ENCODE assay signal across 1 cellular context in the genomic region with DNA sequence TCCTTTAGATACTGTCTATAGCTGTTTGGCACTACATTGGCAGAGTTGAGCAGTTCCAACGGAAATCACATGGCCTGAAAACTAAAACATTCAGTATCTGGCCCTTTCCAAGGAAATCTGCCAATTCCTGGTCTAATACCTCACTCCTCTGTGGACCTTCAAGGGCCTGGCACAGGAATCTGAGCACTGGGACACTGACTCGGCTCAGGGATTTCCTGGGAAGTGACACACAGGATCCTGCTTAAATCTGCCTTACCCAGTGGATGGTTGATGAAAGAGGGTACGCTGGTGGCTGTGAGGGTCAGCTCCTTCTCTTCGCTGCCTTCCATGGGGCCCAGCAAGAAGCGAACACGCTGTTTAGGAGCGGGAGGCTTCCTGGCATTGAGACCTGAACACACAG.
TF ChIP-seq lines count a peak whose summit lies in the region.

No MANE protein-coding gene starts in this region.

TF ChIP-seq in GM12878, 131 proteins besides CTCF, POLR2A, EP300 and RAD21:
- TF ChIP-seq MEF2A (IDR thresholded peaks at IDR 0.05; ENCODE audit: insufficient read depth, low read depth, low read length) (no peak), CHD1 (IDR thresholded peaks at IDR 0.05; ENCODE audit: low read depth, low read length) (no peak), RFX5 (IDR thresholded peaks at IDR 0.05; ENCODE audit: low read depth, low read length) (no peak), SMAD1 (IDR thresholded peaks at IDR 0.05; ENCODE audit: low read depth, partially characterized antibody) (no peak), CREB1 (IDR thresholded peaks at IDR 0.05; ENCODE audit: low read depth) (no peak), CBX5 (IDR thresholded peaks at IDR 0.05; ENCODE audit: low read depth) (no peak), ZNF24 (IDR thresholded peaks at IDR 0.05) (no peak), EZH2 (IDR thresholded peaks at IDR 0.05; ENCODE audit: borderline replicate concordance, control insufficient read depth, low read depth, low read length) (no peak), MYB (IDR thresholded peaks at IDR 0.05; ENCODE audit: borderline replicate concordance, low read depth, low read length) (no peak), GABPA (IDR thresholded peaks at IDR 0.05; ENCODE audit: low read depth) (no peak)
- TF ChIP-seq, protein P1, sequence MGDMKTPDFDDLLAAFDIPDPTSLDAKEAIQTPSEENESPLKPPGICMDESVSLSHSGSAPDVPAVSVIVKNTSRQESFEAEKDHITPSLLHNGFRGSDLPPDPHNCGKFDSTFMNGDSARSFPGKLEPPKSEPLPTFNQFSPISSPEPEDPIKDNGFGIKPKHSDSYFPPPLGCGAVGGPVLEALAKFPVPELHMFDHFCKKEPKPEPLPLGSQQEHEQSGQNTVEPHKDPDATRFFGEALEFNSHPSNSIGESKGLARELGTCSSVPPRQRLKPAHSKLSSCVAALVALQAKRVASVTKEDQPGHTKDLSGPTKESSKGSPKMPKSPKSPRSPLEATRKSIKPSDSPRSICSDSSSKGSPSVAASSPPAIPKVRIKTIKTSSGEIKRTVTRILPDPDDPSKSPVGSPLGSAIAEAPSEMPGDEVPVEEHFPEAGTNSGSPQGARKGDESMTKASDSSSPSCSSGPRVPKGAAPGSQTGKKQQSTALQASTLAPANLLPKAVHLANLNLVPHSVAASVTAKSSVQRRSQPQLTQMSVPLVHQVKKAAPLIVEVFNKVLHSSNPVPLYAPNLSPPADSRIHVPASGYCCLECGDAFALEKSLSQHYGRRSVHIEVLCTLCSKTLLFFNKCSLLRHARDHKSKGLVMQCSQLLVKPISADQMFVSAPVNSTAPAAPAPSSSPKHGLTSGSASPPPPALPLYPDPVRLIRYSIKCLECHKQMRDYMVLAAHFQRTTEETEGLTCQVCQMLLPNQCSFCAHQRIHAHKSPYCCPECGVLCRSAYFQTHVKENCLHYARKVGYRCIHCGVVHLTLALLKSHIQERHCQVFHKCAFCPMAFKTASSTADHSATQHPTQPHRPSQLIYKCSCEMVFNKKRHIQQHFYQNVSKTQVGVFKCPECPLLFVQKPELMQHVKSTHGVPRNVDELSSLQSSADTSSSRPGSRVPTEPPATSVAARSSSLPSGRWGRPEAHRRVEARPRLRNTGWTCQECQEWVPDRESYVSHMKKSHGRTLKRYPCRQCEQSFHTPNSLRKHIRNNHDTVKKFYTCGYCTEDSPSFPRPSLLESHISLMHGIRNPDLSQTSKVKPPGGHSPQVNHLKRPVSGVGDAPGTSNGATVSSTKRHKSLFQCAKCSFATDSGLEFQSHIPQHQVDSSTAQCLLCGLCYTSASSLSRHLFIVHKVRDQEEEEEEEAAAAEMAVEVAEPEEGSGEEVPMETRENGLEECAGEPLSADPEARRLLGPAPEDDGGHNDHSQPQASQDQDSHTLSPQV (IDR thresholded peaks at IDR 0.05), result no peak
- TF ChIP-seq, protein P2, sequence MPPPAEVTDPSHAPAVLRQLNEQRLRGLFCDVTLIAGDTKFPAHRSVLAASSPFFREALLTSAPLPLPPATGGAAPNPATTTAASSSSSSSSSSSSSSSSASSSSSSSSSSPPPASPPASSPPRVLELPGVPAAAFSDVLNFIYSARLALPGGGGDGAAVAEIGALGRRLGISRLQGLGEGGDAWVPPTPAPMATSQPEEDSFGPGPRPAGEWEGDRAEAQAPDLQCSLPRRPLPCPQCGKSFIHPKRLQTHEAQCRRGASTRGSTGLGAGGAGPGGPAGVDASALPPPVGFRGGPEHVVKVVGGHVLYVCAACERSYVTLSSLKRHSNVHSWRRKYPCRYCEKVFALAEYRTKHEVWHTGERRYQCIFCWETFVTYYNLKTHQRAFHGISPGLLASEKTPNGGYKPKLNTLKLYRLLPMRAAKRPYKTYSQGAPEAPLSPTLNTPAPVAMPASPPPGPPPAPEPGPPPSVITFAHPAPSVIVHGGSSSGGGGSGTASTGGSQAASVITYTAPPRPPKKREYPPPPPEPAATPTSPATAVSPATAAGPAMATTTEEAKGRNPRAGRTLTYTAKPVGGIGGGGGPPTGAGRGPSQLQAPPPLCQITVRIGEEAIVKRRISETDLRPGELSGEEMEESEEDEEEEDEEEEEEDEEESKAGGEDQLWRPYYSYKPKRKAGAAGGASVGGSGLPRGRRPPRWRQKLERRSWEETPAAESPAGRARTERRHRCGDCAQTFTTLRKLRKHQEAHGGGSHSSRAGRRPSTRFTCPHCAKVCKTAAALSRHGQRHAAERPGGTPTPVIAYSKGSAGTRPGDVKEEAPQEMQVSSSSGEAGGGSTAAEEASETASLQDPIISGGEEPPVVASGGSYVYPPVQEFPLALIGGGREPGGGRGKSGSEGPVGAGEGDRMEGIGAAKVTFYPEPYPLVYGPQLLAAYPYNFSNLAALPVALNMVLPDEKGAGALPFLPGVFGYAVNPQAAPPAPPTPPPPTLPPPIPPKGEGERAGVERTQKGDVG (CRISPR knock-in tag; IDR thresholded peaks at IDR 0.05), result no peak
